13 cellular contexts compared by ENCODE assay signal in genomic region chr7:134856692-134857091, GRCh38.
DNase-seq lines count a peak whose midpoint lies in the region; ATAC-seq, FAIRE-seq and TF ChIP-seq lines count a peak whose summit lies in the region.
"Had no signal": no experiment of that assay in that cellular context is flagged by ENCODE, and none has a peak within 500 bp of the region (broad histone marks: within the 10 kb centered on the region; RNA-seq: fewer than 3 reads in every experiment).

No MANE protein-coding gene starts in this region.

- H3K4me3 ChIP-seq in K562: no peak overlapping the region
- no peak overlapping the region for H3K4me3 ChIP-seq in mesodermal cell (ENCODE audit: extremely low read depth, insufficient read depth, low read length, poor library complexity, severe bottlenecking)
- H3K4me3 ChIP-seq in tibial artery: no peak overlapping the region
- H3K4me3 ChIP-seq: upper lobe of left lung had no signal

- WGBS in K562 (ENCODE audit: insufficient coverage, low coverage, missing lambda C conversion rate): 8% methylated on average over 4 of the region's 4 CpGs
- WGBS in mesodermal cell (ENCODE audit: insufficient coverage in 2 of 2), 2 experiments: 80 to 83% methylated on average over 2 of the region's 4 CpGs

- peaks cover 12% of the 10 kb centered on the region for H3K36me3 Mint-ChIP-seq in activated CD8-positive, alpha-beta T cell treated with anti-CD3 and anti-CD28 coated beads, Interleukin-2, amount 10 ng/mL, durations not matched to agents 7 days and 5 days (ENCODE audit: low read depth)
- H3K36me3 Mint-ChIP-seq in activated CD8-positive, alpha-beta T cell treated with anti-CD3 and anti-CD28 coated beads for 36 hours (ENCODE audit: low read depth): peaks cover 8% of the 10 kb centered on the region

- H4K20me1 ChIP-seq in K562 (replicated peaks; ENCODE audit: control insufficient read depth, insufficient read depth, low read length): no peaks in the 10 kb centered on the region

- TF ChIP-seq EP300 in K562 (IDR thresholded peaks at IDR 0.05; ENCODE audit: low read length): no peak

- peaks cover 11% of the 10 kb centered on the region for H3K9me3 Mint-ChIP-seq in activated CD8-positive, alpha-beta T cell treated with anti-CD3 and anti-CD28 coated beads, Interleukin-2, amount 10 ng/mL, durations not matched to agents 7 days and 5 days (ENCODE audit: insufficient read depth)
- peaks cover 4% of the 10 kb centered on the region for H3K9me3 Mint-ChIP-seq in activated CD8-positive, alpha-beta T cell treated with anti-CD3 and anti-CD28 coated beads for 36 hours

- peaks cover 0 to 16% of the 10 kb centered on the region in 2 experiments; a peak in 1 of 5 replicates for H3K4me1 ChIP-seq in K562 (replicated peaks in 1 of 2; ENCODE audit: control insufficient read depth in 2 of 2, insufficient read depth in 2 of 2, low read length in 2 of 2)
- peaks cover 24% of the 10 kb centered on the region for H3K4me1 ChIP-seq in mesodermal cell (ENCODE audit: control insufficient read depth, insufficient read depth, low read length, poor library complexity, severe bottlenecking)
- peaks cover 8 to 98% (median 56%) of the 10 kb centered on the region in 4 donors for H3K4me1 ChIP-seq in tibial artery

- no peaks in the 10 kb centered on the region for H3K79me2 ChIP-seq in K562 (ENCODE audit: control insufficient read depth, insufficient read depth, low read length)

- TF ChIP-seq CTCF in activated CD8-positive, alpha-beta T cell treated with anti-CD3 and anti-CD28 coated beads for 36 hours (IDR thresholded peaks at IDR 0.05): no peak
- TF ChIP-seq CTCF in K562 (IDR thresholded peaks at IDR 0.05 in 2 of 3, conservative IDR thresholded peaks at IDR 0.05 in 1 of 3; ENCODE audit: insufficient read depth in 2 of 3, low read depth in 1 of 3, low read length in 3 of 3) (no peak), tibial artery (IDR thresholded peaks at IDR 0.05) (no peak)

- no peak for FAIRE-seq in K562 (lab: Jason Lieb, UNC)
- FAIRE-seq: colon had no signal

- ATAC-seq in activated CD8-positive, alpha-beta T cell treated with anti-CD3 and anti-CD28 coated beads, Interleukin-2, amount 10 ng/mL, durations not matched to agents 7 days and 5 days: no peak
- ATAC-seq in activated CD8-positive, alpha-beta T cell treated with anti-CD3 and anti-CD28 coated beads for 36 hours: no peak
- no peak; the same call in 2 of the 3 replicates for ATAC-seq in K562

- CTCF ChIA-PET in activated CD8-positive, alpha-beta T cell treated with anti-CD3 and anti-CD28 coated beads, Interleukin-2, amount 10 ng/mL, durations not matched to agents 7 days and 5 days (lab: Charles Lee): interaction anchor here (1.5 kb wide), 1 partner anchor 167 kb away, joined by 3 read pairs; no protein-coding TSS in a partner anchor
- CTCF ChIA-PET in activated CD8-positive, alpha-beta T cell treated with anti-CD3 and anti-CD28 coated beads for 36 hours (lab: Charles Lee): interaction anchor here (1.3 kb wide), 1 partner anchor 10 kb away, joined by 3 read pairs; no protein-coding TSS in a partner anchor
- CTCF ChIA-PET in K562 (lab: Yijun Ruan, JAX; ENCODE audit: low intra/inter-chr PET ratio): no interaction called here

- H2AFZ ChIP-seq in K562 (ENCODE audit: low read depth, low read length): peak overlapping the region; percentile 41

- H3K9ac ChIP-seq in K562 (ENCODE audit: insufficient read depth in 1 of 2, low read depth in 2 of 2, low read length in 2 of 2): no peak overlapping the region

- no peak overlapping the region for H3K4me2 ChIP-seq in K562 (ENCODE audit: insufficient read depth, low read length)

- no peak overlapping the region for H3K4me3 Mint-ChIP-seq in activated CD8-positive, alpha-beta T cell treated with anti-CD3 and anti-CD28 coated beads, Interleukin-2, amount 10 ng/mL, durations not matched to agents 7 days and 5 days
- no peak overlapping the region for H3K4me3 Mint-ChIP-seq in activated CD8-positive, alpha-beta T cell treated with anti-CD3 and anti-CD28 coated beads for 36 hours

- in situ Hi-C loops in K562 (cut with MboI): no loop called here

- DNase-seq in activated CD8-positive, alpha-beta T cell treated with anti-CD3 and anti-CD28 coated beads, Interleukin-2, amount 10 ng/mL, durations not matched to agents 7 days and 5 days: no peak
- DNase-seq in activated CD8-positive, alpha-beta T cell treated with anti-CD3 and anti-CD28 coated beads for 36 hours: no peak
- DNase-seq in K562 (ENCODE audit: extremely low read depth in 1 of 4, low spot score in 3 of 4): no peak
- DNase-seq in tibial artery: no peak
- no peak for DNase-seq in activated gamma-delta T cell treated with Interleukin-2 at 50 U/mL for 16 hours
- DNase-seq in islet precursor cell: no peak
- DNase-seq in hippocampal formation (lab: John Stamatoyannopoulos, UW): no peak
- DNase-seq: activated CD4-positive, alpha-beta T cell treated with anti-CD3 and anti-CD28 coated beads, Interleukin-2, amount 50 U/mL, for 1 hour; activated effector memory CD4-positive, alpha-beta T cell treated with anti-CD3 and anti-CD28 coated beads, Interleukin-2, amount 50 U/mL, for 16 hours; MM.1S had no signal

- no peak for TF ChIP-seq RAD21 in K562 (CRISPR knock-in tag; conservative IDR thresholded peaks at IDR 0.05 in 1 of 2, IDR thresholded peaks at IDR 0.05 in 1 of 2)

- H3K27me3 Mint-ChIP-seq in activated CD8-positive, alpha-beta T cell treated with anti-CD3 and anti-CD28 coated beads, Interleukin-2, amount 10 ng/mL, durations not matched to agents 7 days and 5 days (ENCODE audit: low read depth): no peaks in the 10 kb centered on the region
- no peaks in the 10 kb centered on the region for H3K27me3 Mint-ChIP-seq in activated CD8-positive, alpha-beta T cell treated with anti-CD3 and anti-CD28 coated beads for 36 hours

- POLR2A ChIA-PET in activated CD8-positive, alpha-beta T cell treated with anti-CD3 and anti-CD28 coated beads, Interleukin-2, amount 10 ng/mL, durations not matched to agents 7 days and 5 days (lab: Charles Lee): no interaction called here
- POLR2A ChIA-PET in activated CD8-positive, alpha-beta T cell treated with anti-CD3 and anti-CD28 coated beads for 36 hours (lab: Charles Lee): no interaction called here
- POLR2A ChIA-PET in K562 (lab: Yijun Ruan, JAX): interaction anchor here (0.6 to 2.2 kb wide), 3 partner anchors 9 to 60 kb away, joined by 3 to 7 read pairs (median 6); no protein-coding TSS in a partner anchor

- H3K27ac ChIP-seq in K562 (ENCODE audit: extremely low read depth, low read depth, low read length): no peak overlapping the region
- H3K27ac ChIP-seq in mesodermal cell (ENCODE audit: low read depth, low read length, severe bottlenecking): peak overlapping the region; percentile 63
- H3K27ac ChIP-seq in tibial artery: peak overlapping the region; percentile 69 to 71
- H3K27ac ChIP-seq: upper lobe of left lung had no signal

- TF ChIP-seq POLR2A in K562 (conservative IDR thresholded peaks at IDR 0.05): no peak

- H3K9me3 ChIP-seq in K562 (replicated peaks; ENCODE audit: control insufficient read depth, insufficient read depth, low read depth, low read length): no peaks in the 10 kb centered on the region
- no peaks in the 10 kb centered on the region for H3K9me3 ChIP-seq in mesodermal cell (ENCODE audit: control insufficient read depth, low read length)
- no peaks in the 10 kb centered on the region for H3K9me3 ChIP-seq in tibial artery
- H3K9me3 ChIP-seq: upper lobe of left lung had no signal

- intact Hi-C loops in activated CD8-positive, alpha-beta T cell treated with anti-CD3 and anti-CD28 coated beads for 36 hours (cut with micrococcal nuclease): no loop called here
- intact Hi-C loops in K562 (cut with micrococcal nuclease): no loop called here
- intact Hi-C loops in tibial artery (cut with DNase I; ENCODE audit: low total_unique reads): no loop called here

- BruUV-seq in K562 (replicated peaks; lab: Mats Ljungman, UMichigan): no TSS peak

- H3K9me1 ChIP-seq in K562 (ENCODE audit: control insufficient read depth, insufficient read depth, low read length): no peaks in the 10 kb centered on the region

- H3K27ac Mint-ChIP-seq in activated CD8-positive, alpha-beta T cell treated with anti-CD3 and anti-CD28 coated beads, Interleukin-2, amount 10 ng/mL, durations not matched to agents 7 days and 5 days: peak overlapping the region; percentile 72
- H3K27ac Mint-ChIP-seq in activated CD8-positive, alpha-beta T cell treated with anti-CD3 and anti-CD28 coated beads for 36 hours: no peak overlapping the region

- H3K36me3 ChIP-seq in K562 (ENCODE audit: control insufficient read depth, insufficient read depth, low read length) (no peaks in the 10 kb centered on the region), mesodermal cell (ENCODE audit: control insufficient read depth, insufficient read depth, low read length) (peaks cover 49% of the 10 kb centered on the region), tibial artery (no peaks in the 10 kb centered on the region)
- H3K36me3 ChIP-seq: upper lobe of left lung had no signal

- H3K4me1 Mint-ChIP-seq in activated CD8-positive, alpha-beta T cell treated with anti-CD3 and anti-CD28 coated beads, Interleukin-2, amount 10 ng/mL, durations not matched to agents 7 days and 5 days (ENCODE audit: low read depth): peaks cover 25% of the 10 kb centered on the region
- H3K4me1 Mint-ChIP-seq in activated CD8-positive, alpha-beta T cell treated with anti-CD3 and anti-CD28 coated beads for 36 hours (ENCODE audit: low read depth): peaks cover 23% of the 10 kb centered on the region

- peaks cover 4 to 9% of the 10 kb centered on the region in 2 experiments; a peak in 2 of 5 replicates for H3K27me3 ChIP-seq in K562 (ENCODE audit: control insufficient read depth in 2 of 2, insufficient read depth in 2 of 2, low read length in 2 of 2)
- no peaks in the 10 kb centered on the region for H3K27me3 ChIP-seq in tibial artery
- H3K27me3 ChIP-seq: upper lobe of left lung had no signal

TF ChIP-seq in K562, 482 proteins besides CTCF, POLR2A, EP300 and RAD21 (continues in another document):
- TF ChIP-seq SMARCA5 (IDR thresholded peaks at IDR 0.05): no peak
- TF ChIP-seq FOS (IDR thresholded peaks at IDR 0.05; ENCODE audit: extremely low read depth, insufficient read length): no peak
- TF ChIP-seq SP2 (IDR thresholded peaks at IDR 0.05; ENCODE audit: extremely low read depth, low read depth, low read length, poor library complexity, severe bottlenecking): no peak
- no peak for TF ChIP-seq HCFC1 (IDR thresholded peaks at IDR 0.05; ENCODE audit: low read depth, low read length)
